ENCODE assay signal across 27 cellular contexts in the genomic region with DNA sequence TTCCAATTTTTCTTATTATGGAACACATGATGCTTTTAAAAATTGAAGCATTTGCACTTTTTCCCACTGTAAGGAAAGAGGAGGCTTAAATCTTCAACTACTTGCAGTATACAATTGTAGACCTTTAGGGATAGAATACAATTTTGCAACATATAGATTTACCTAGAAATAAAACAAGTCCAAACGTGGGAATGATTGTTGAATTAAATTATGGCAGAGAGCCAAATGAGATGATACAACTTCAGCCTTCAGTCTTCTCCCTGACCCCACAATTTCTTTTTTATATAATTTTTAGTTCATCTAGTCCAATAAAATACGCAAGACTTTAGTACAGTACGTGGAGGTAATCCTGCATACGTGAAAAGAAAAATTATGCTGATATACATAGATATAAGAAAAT.
"Had no signal": no experiment of that assay in that cellular context is flagged by ENCODE, and none has a peak within 500 bp of the region (broad histone marks: within the 10 kb centered on the region; RNA-seq: fewer than 3 reads in every experiment).

No MANE protein-coding gene starts in this region.

- H3K27ac ChIP-seq: body of pancreas, cardiac muscle cell, colonic mucosa, WERI-Rb-1 had no signal

- H3K4me3 ChIP-seq: body of pancreas, cardiac muscle cell, colonic mucosa had no signal

- H3K27me3 ChIP-seq: body of pancreas, cardiac muscle cell, colonic mucosa had no signal

- H3K9me3 ChIP-seq: body of pancreas, colonic mucosa had no signal

- DNase-seq: activated B cell treated with CpG ODN at 0.5 μM for 24 hours; activated CD4-positive, alpha-beta T cell treated with anti-CD3 and anti-CD28 coated beads for 48 hours; activated CD4-positive, alpha-beta T cell treated with anti-CD3 and anti-CD28 coated beads, Interleukin-2, amount 50 U/mL, for 1 hour; activated CD4-positive, alpha-beta T cell treated with anti-CD3 and anti-CD28 coated beads, Interleukin-2, amount 50 U/mL, for 48 hours; activated CD8-positive, alpha-beta memory T cell treated with anti-CD3 and anti-CD28 coated beads for 24 hours; activated CD8-positive, alpha-beta T cell treated with anti-CD3 and anti-CD28 coated beads for 36 hours; activated effector memory CD4-positive, alpha-beta T cell treated with Interleukin-2 at 50 U/mL for 16 hours; activated gamma-delta T cell treated with Interleukin-2 at 50 U/mL for 16 hours; activated naive CD4-positive, alpha-beta T cell treated with anti-CD3 and anti-CD28 coated beads, Interleukin-2, amount 50 U/mL, for 16 hours; activated naive CD4-positive, alpha-beta T cell treated with Interleukin-2 at 50 U/mL for 16 hours; activated T-cell treated with anti-CD3 and anti-CD28 coated beads, Interleukin-2, amount 50 U/mL, for 4 hours; amniotic stem cell; anterior cingulate cortex; body of pancreas; central memory CD4-positive, alpha-beta T cell; cerebellar nuclear complex; colonic mucosa; effector memory CD8-positive, alpha-beta T cell; head of caudate nucleus; T-helper 1 cell; T-helper 17 cell; T1000; WERI-Rb-1 had no signal

- H3K36me3 ChIP-seq: cardiac muscle cell, colonic mucosa, WERI-Rb-1 had no signal

- H3K4me1 ChIP-seq: body of pancreas, colonic mucosa had no signal

- ATAC-seq: activated CD4-positive, CD25-positive, alpha-beta regulatory T cell treated with anti-CD3 and anti-CD28 coated beads, Interleukin-2, amount 50 U/mL, for 24 hours; activated CD8-positive, alpha-beta T cell treated with anti-CD3 and anti-CD28 coated beads for 36 hours; activated T-cell treated with anti-CD3 and anti-CD28 coated beads, Interleukin-2, amount 50 U/mL, for 4 hours; activated T-helper 17 cell treated with anti-CD3 and anti-CD28 coated beads, Interleukin-2, amount 50 U/mL, for 72 hours; body of pancreas; effector memory CD8-positive, alpha-beta T cell; esophagus mucosa; T-helper 17 cell had no signal
